15 cellular contexts compared by ENCODE assay signal in the genomic region with DNA sequence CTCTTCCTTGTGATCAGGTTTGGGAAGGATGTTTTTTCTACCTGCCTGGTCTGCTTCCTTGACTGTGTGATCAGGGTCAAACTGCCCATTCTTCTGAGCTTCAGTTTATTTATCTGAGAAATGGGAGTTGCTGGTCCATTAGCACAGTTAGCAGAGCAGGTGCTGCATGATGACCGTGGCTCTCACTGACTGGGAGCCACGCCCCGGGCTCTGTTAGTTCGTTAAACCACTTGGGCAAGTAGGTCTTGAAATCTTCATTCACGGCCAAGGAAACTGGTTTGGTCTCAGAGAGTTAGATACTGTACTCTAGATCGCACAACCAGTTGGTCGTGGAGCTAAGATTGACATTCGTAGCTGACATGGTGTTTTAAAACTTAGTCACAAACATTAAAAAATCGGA.
"Had no signal": no experiment of that assay in that cellular context is flagged by ENCODE, and none has a peak within 500 bp of the region (broad histone marks: within the 10 kb centered on the region; RNA-seq: fewer than 3 reads in every experiment).

No MANE protein-coding gene starts in this region.

- H3K9me3 Mint-ChIP-seq: activated T-helper 1 cell treated with anti-CD3 and anti-CD28 coated beads, Interleukin-12 subunit alpha, Interleukin-12 subunit beta, Interleukin-2, Interleukin-4 antibody, amounts not matched to agents 30 ng/mL and 10 ng/mL and 1 ng/mL, durations not matched to agents 14 hours and 24 hours and 36 hours; T-cell had no signal

- H3K27me3 ChIP-seq: ascending aorta, neural progenitor cell, transverse colon had no signal

- H3K36me3 ChIP-seq: ascending aorta, gastroesophageal sphincter, neural progenitor cell, transverse colon had no signal

- ATAC-seq: activated CD8-positive, alpha-beta T cell treated with anti-CD3 and anti-CD28 coated beads, Interleukin-2, amount 10 ng/mL, durations not matched to agents 7 days and 5 days; activated naive CD8-positive, alpha-beta T cell treated with anti-CD3 and anti-CD28 coated beads, Interleukin-2, amount 50 U/mL, for 24 hours; gastroesophageal sphincter; left ventricle myocardium superior; T-cell had no signal

- H3K27ac Mint-ChIP-seq: activated naive CD8-positive, alpha-beta T cell treated with anti-CD3 and anti-CD28 coated beads, Interleukin-2, amount 50 U/mL, for 24 hours; activated T-helper 1 cell treated with anti-CD3 and anti-CD28 coated beads, Interleukin-12 subunit alpha, Interleukin-12 subunit beta, Interleukin-2, Interleukin-4 antibody, amounts not matched to agents 30 ng/mL and 10 ng/mL and 1 ng/mL, durations not matched to agents 14 hours and 24 hours and 36 hours; neural progenitor cell had no signal

- H3K27me3 Mint-ChIP-seq: activated naive CD8-positive, alpha-beta T cell treated with anti-CD3 and anti-CD28 coated beads, Interleukin-2, amount 50 U/mL, for 24 hours; T-cell had no signal

- H3K4me3 ChIP-seq: ascending aorta, gastroesophageal sphincter, neural progenitor cell, transverse colon had no signal

- H3K36me3 Mint-ChIP-seq: neural progenitor cell had no signal

- DNase-seq: activated CD8-positive, alpha-beta memory T cell treated with anti-CD3 and anti-CD28 coated beads, Interleukin-2, amount 50 U/mL, for 48 hours; activated CD8-positive, alpha-beta T cell treated with anti-CD3 and anti-CD28 coated beads, Interleukin-2, amount 10 ng/mL, durations not matched to agents 7 days and 5 days; activated naive CD4-positive, alpha-beta T cell; activated naive CD8-positive, alpha-beta T cell treated with anti-CD3 and anti-CD28 coated beads, Interleukin-2, amount 50 U/mL, for 24 hours; left ventricle myocardium superior; mesendoderm; retina; T-cell; T1000; transverse colon had no signal

- H3K27ac ChIP-seq: ascending aorta, gastroesophageal sphincter, neural progenitor cell, parathyroid adenoma, transverse colon had no signal

- H3K4me1 ChIP-seq: ascending aorta, gastroesophageal sphincter, neural progenitor cell, parathyroid adenoma, transverse colon had no signal

- H3K9me3 ChIP-seq: ascending aorta, gastroesophageal sphincter, transverse colon had no signal

- H3K4me3 Mint-ChIP-seq: activated CD8-positive, alpha-beta T cell treated with anti-CD3 and anti-CD28 coated beads, Interleukin-2, amount 10 ng/mL, durations not matched to agents 7 days and 5 days; activated naive CD8-positive, alpha-beta T cell treated with anti-CD3 and anti-CD28 coated beads, Interleukin-2, amount 50 U/mL, for 24 hours; activated T-helper 1 cell treated with anti-CD3 and anti-CD28 coated beads, Interleukin-12 subunit alpha, Interleukin-12 subunit beta, Interleukin-2, Interleukin-4 antibody, amounts not matched to agents 30 ng/mL and 10 ng/mL and 1 ng/mL, durations not matched to agents 14 hours and 24 hours and 36 hours; neural progenitor cell had no signal
